ENCODE assay signal across 14 cellular contexts in the genomic region with DNA sequence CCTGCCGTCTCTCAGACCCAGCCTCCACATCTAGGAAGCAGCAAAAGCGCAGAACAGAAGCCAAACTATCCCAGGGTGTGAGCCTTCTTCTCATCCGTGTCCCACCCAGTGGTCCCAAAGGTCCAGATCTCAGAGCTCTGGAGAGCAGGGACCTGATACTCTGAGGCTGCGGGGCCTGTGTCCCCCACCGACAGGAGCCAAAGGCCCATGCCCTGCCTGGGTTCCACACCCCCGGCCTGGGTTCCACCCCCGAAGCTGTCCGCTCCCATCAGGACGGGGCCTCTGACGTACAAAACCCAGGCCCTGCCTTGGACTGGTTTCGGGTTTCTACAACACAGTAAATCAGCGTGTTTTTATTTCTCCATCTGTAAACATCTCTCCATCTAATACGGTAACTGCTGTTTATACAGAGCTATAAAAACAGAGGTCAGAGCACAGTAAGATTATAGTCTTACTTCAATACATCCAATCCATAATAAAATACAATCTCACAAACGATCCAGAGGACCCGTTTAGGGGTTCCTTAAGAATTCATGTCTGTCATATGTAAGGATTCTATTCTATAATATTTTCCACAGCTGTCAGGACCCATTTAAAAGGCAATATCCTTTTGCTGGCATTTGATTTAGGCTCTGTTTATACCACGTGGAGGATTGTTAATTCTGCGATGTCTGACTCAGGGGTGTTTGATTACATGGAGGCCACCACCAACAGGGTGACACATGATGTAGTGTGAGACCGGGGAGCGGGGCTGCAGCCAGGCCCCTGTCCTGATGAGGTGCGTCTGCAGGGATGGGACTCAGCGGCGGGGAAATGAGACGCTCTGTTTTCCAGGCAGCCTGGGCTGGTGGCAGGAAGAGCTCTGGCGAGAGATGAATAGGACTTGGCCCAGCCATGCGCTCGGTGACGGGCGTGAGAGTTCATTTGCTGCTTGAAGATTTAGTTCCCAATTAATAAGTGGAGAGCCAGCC.
DNase-seq lines count a peak whose midpoint lies in the region; ATAC-seq and TF ChIP-seq lines count a peak whose summit lies in the region.
"Had no signal": no experiment of that assay in that cellular context is flagged by ENCODE, and none has a peak within 500 bp of the region (broad histone marks: within the 10 kb centered on the region; RNA-seq: fewer than 3 reads in every experiment).

No MANE protein-coding gene starts in this region.

- ATAC-seq in GM21786 (IDR thresholded peaks at IDR 0.05; ENCODE audit: unreplicated experiment) (no peak), GM19463 (IDR thresholded peaks at IDR 0.05; ENCODE audit: unreplicated experiment) (no peak), lower lobe of right lung (no peak)
- ATAC-seq: GM12878 had no signal

- H2BK120ac ChIP-seq in neuronal stem cell (ENCODE audit: low read depth, low read length): no peak overlapping the region

- H3K27me3 ChIP-seq in esophagus muscularis mucosa (no peaks in the 10 kb centered on the region), neuronal stem cell (ENCODE audit: control insufficient read depth in 3 of 3, insufficient read depth in 3 of 3, low read depth in 1 of 3, low read length in 3 of 3) (peaks cover 0 to 36% (median 0%) of the 10 kb centered on the region in 3 experiments), lower lobe of right lung (ENCODE audit: low read depth) (peaks cover 9% of the 10 kb centered on the region)

- H3K23ac ChIP-seq in neuronal stem cell (ENCODE audit: low read depth, low read length, poor library complexity): no peak overlapping the region

- H3K9ac ChIP-seq in neuronal stem cell (ENCODE audit: low read depth, low read length, poor library complexity): no peak overlapping the region
- H3K9ac ChIP-seq: parathyroid adenoma had no signal

- H3K4me3 ChIP-seq in esophagus muscularis mucosa (no peak overlapping the region), neuronal stem cell (ENCODE audit: low read length in 2 of 2) (no peak overlapping the region), lower lobe of right lung (no peak overlapping the region)
- H3K4me3 ChIP-seq: GM12878 had no signal

- peak overlapping the region; percentile 17 for H3K14ac ChIP-seq in neuronal stem cell (ENCODE audit: low read length)

- DNase-seq in AG08396 (ENCODE audit: low spot score) (peak; percentile 41), M059J (ENCODE audit: low read depth) (peak; percentile 17), esophagus muscularis mucosa (ENCODE audit: extremely low spot score) (no peak), neuronal stem cell (ENCODE audit: low spot score) (no peak), NOMO-1 (lab: John Stamatoyannopoulos, UW; ENCODE audit: unreplicated experiment in 2 of 2) (no peak), lower lobe of right lung (no peak)
- DNase-seq: activated naive CD4-positive, alpha-beta T cell treated with anti-CD3 and anti-CD28 coated beads, Interleukin-2, amount 10 ng/mL, durations not matched to agents 7 days and 5 days; NCI-H2171 treated with DMSO at 0.1 percent for 48 hours; T-helper 9 cell had no signal

- TF ChIP-seq CTCF in esophagus muscularis mucosa (IDR thresholded peaks at IDR 0.05): no peak
- no peak for TF ChIP-seq CTCF in lower lobe of right lung (IDR thresholded peaks at IDR 0.05)

- no peak overlapping the region for H2BK5ac ChIP-seq in neuronal stem cell (ENCODE audit: low read length)

- H3K36me3 ChIP-seq in esophagus muscularis mucosa (no peaks in the 10 kb centered on the region), neuronal stem cell (replicated peaks in 1 of 2; ENCODE audit: control insufficient read depth in 2 of 2, insufficient read depth in 2 of 2, low read length in 2 of 2) (no peaks in the 10 kb centered on the region), lower lobe of right lung (no peaks in the 10 kb centered on the region)

- H3K79me1 ChIP-seq in neuronal stem cell (ENCODE audit: low read depth, low read length): no peaks in the 10 kb centered on the region

- no peak for TF ChIP-seq POLR2A in esophagus muscularis mucosa (IDR thresholded peaks at IDR 0.05; ENCODE audit: low read depth)

- no peak overlapping the region for H4K91ac ChIP-seq in neuronal stem cell (ENCODE audit: low read depth, low read length, poor library complexity)

- intact Hi-C loops in esophagus muscularis mucosa (cut with DNase I): no loop called here
- intact Hi-C loops in lower lobe of right lung (cut with DNase I): no loop called here

- H2BK12ac ChIP-seq in neuronal stem cell (ENCODE audit: low read length): no peak overlapping the region

- peak overlapping the region; percentile 28 for H2AK5ac ChIP-seq in neuronal stem cell (ENCODE audit: low read depth, low read length)

- no peaks in the 10 kb centered on the region for H3K9me3 ChIP-seq in esophagus muscularis mucosa
- H3K9me3 ChIP-seq in neuronal stem cell (replicated peaks in 1 of 2; ENCODE audit: control insufficient read depth in 2 of 2, insufficient read depth in 1 of 2, low read depth in 1 of 2, low read length in 2 of 2): no peaks in the 10 kb centered on the region
- H3K9me3 ChIP-seq in lower lobe of right lung: no peaks in the 10 kb centered on the region

- peaks cover 0 to 12% (median 9%) of the 10 kb centered on the region in 4 donors for H3K4me1 ChIP-seq in esophagus muscularis mucosa
- peaks cover 0 to 11% of the 10 kb centered on the region in 2 donors for H3K4me1 ChIP-seq in neuronal stem cell (ENCODE audit: control insufficient read depth in 2 of 2, insufficient read depth in 1 of 2, low read depth in 1 of 2, low read length in 2 of 2)
- H3K4me1 ChIP-seq in lower lobe of right lung: no peaks in the 10 kb centered on the region
- H3K4me1 ChIP-seq: parathyroid adenoma had no signal

- H3K4ac ChIP-seq in neuronal stem cell (ENCODE audit: low read length): no peak overlapping the region

- peak overlapping the region; percentile 83 for H3K18ac ChIP-seq in neuronal stem cell (ENCODE audit: low read length)

- H3K27ac ChIP-seq in esophagus muscularis mucosa (replicated peaks in 1 of 4) (no peak overlapping the region), neuronal stem cell (replicated peaks; ENCODE audit: low read length) (no peak overlapping the region), lower lobe of right lung (no peak overlapping the region)
- H3K27ac ChIP-seq: HL-60, parathyroid adenoma had no signal

- H2AFZ ChIP-seq in neuronal stem cell (ENCODE audit: low read length): no peak overlapping the region
- H2AFZ ChIP-seq: parathyroid adenoma had no signal

- TF ChIP-seq EP300 in esophagus muscularis mucosa (IDR thresholded peaks at IDR 0.05): peak; percentile 29

- H4K8ac ChIP-seq in neuronal stem cell (ENCODE audit: low read depth, low read length): no peak overlapping the region

- 68% methylated on average over 23 of the region's 28 CpGs for WGBS in esophagus muscularis mucosa
- WGBS in neuronal stem cell (ENCODE audit: extremely low coverage in 2 of 2, insufficient read length in 2 of 2, insufficient replicate concordance in 1 of 2), 2 donors: no CpG with 5 or more reads among the region's 28 CpGs

- H3K4me2 ChIP-seq in neuronal stem cell (ENCODE audit: insufficient read depth, low read length, poor library complexity, severe bottlenecking): no peak overlapping the region

- peak overlapping the region; percentile 46 for H2BK15ac ChIP-seq in neuronal stem cell (ENCODE audit: low read length)

Comparison
In these comparisons a context has a peak if more than half of its experiments do, and no peak if none do; other contexts are left out.
1. DNase-seq: peak in AG08396 (single experiment) and M059J (single experiment); none in esophagus muscularis mucosa (single experiment), neuronal stem cell (single experiment), NOMO-1 (0 of 2) and lower lobe of right lung (single experiment).